34 cellular contexts compared by ENCODE assay signal in genomic region chr12:45148619-45149018, GRCh38.
"Had no signal": no experiment of that assay in that cellular context is flagged by ENCODE, and none has a peak within 500 bp of the region (broad histone marks: within the 10 kb centered on the region; RNA-seq: fewer than 3 reads in every experiment).

No MANE protein-coding gene starts in this region.

- H3K27ac ChIP-seq: adrenal gland, ascending aorta, body of pancreas, brain microvascular endothelial cell, breast epithelium, cardiac muscle cell had no signal

- H3K27me3 ChIP-seq: adrenal gland, ascending aorta, body of pancreas, brain microvascular endothelial cell, breast epithelium, cardiac muscle cell had no signal

- ATAC-seq: activated naive CD4-positive, alpha-beta T cell treated with anti-CD3 and anti-CD28 coated beads, Interleukin-2, amount 50 U/mL, for 72 hours; activated naive CD8-positive, alpha-beta T cell treated with anti-CD3 and anti-CD28 coated beads, Interleukin-2, amount 50 U/mL, for 24 hours; activated T-cell treated with anti-CD3 and anti-CD28 coated beads, Interleukin-2, amount 50 U/mL, for 4 hours; activated T-cell treated with anti-CD3 and anti-CD28 coated beads, Interleukin-2, amount 50 U/mL, for 72 hours; activated T-helper 17 cell treated with anti-CD3 and anti-CD28 coated beads, Interleukin-2, amount 50 U/mL, for 72 hours; body of pancreas had no signal

- H3K4me3 ChIP-seq: adrenal gland, ascending aorta, body of pancreas, breast epithelium, cardiac muscle cell had no signal

- DNase-seq: activated effector memory CD4-positive, alpha-beta T cell treated with anti-CD3 and anti-CD28 coated beads, Interleukin-2, amount 50 U/mL, for 16 hours; activated effector memory CD4-positive, alpha-beta T cell treated with Interleukin-2 at 50 U/mL for 16 hours; activated gamma-delta T cell; activated gamma-delta T cell treated with Interleukin-2 at 50 U/mL for 16 hours; activated naive CD4-positive, alpha-beta T cell; activated naive CD4-positive, alpha-beta T cell treated with anti-CD3 and anti-CD28 coated beads for 36 hours; activated naive CD4-positive, alpha-beta T cell treated with anti-CD3 and anti-CD28 coated beads, Interleukin-2, amount 10 ng/mL, durations not matched to agents 7 days and 5 days; activated naive CD4-positive, alpha-beta T cell treated with anti-CD3 and anti-CD28 coated beads, Interleukin-2, amount 50 U/mL, for 16 hours; activated naive CD4-positive, alpha-beta T cell treated with Interleukin-2 at 50 U/mL for 16 hours; activated naive CD8-positive, alpha-beta T cell treated with anti-CD3 and anti-CD28 coated beads for 36 hours; activated naive CD8-positive, alpha-beta T cell treated with anti-CD3 and anti-CD28 coated beads, Interleukin-2, amount 10 ng/mL, durations not matched to agents 7 days and 5 days; activated naive CD8-positive, alpha-beta T cell treated with anti-CD3 and anti-CD28 coated beads, Interleukin-2, amount 50 U/mL, for 24 hours; activated T-cell treated with anti-CD3 and anti-CD28 coated beads, Interleukin-2, amount 50 U/mL, for 1 hour; activated T-cell treated with anti-CD3 and anti-CD28 coated beads, Interleukin-2, amount 50 U/mL, for 24 hours; activated T-cell treated with anti-CD3 and anti-CD28 coated beads, Interleukin-2, amount 50 U/mL, for 4 hours; activated T-cell treated with anti-CD3 and anti-CD28 coated beads, Interleukin-2, amount 50 U/mL, for 48 hours; activated T-cell treated with anti-CD3 and anti-CD28 coated beads, Interleukin-2, amount 50 U/mL, for 72 hours; adrenal gland; amniotic stem cell; amygdala; anterior cingulate cortex; aorta; body of pancreas; brain microvascular endothelial cell; caudate nucleus; central memory CD4-positive, alpha-beta T cell; cerebellar nuclear complex had no signal

- FAIRE-seq: astrocyte, bronchial epithelial cell had no signal

- H3K36me3 ChIP-seq: adrenal gland, ascending aorta, brain microvascular endothelial cell, breast epithelium, cardiac muscle cell had no signal

- H3K9me3 ChIP-seq: adrenal gland, ascending aorta had no signal

- H3K4me1 ChIP-seq: adrenal gland, ascending aorta, body of pancreas, breast epithelium had no signal
